ENCODE assay signal across 27 cellular contexts in the genomic region with DNA sequence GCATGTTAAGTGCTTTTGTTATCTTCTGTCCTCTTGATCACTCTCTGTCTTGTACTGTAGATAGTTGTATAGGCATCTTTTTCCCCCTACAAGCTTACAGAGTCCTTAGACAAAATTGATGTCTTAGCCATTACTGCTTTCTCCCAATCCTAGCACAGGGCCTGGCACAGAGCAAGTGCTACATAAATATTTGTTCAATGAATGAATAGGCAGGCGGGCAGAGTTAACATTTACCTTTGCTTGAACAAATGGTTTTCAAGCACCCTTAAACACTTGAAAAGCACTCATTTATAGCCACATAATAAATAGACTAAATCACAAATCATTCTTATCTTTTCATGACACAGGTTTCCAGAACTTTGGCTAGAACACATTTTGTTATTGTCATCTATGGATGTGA.
DNase-seq lines count a peak whose midpoint lies in the region; ATAC-seq and TF ChIP-seq lines count a peak whose summit lies in the region.
"Had no signal": no experiment of that assay in that cellular context is flagged by ENCODE, and none has a peak within 500 bp of the region (broad histone marks: within the 10 kb centered on the region; RNA-seq: fewer than 3 reads in every experiment).

No MANE protein-coding gene starts in this region.

- no peaks in the 10 kb centered on the region for H3K27me3 ChIP-seq in left lung
- H3K27me3 ChIP-seq: heart left ventricle, ovary, Peyer's patch, sigmoid colon, SJSA1 had no signal

- H3K4me1 ChIP-seq in left lung, result no peaks in the 10 kb centered on the region
- H3K4me1 ChIP-seq: heart left ventricle, Peyer's patch, sigmoid colon, SJSA1 had no signal

- ATAC-seq in left lung (peak; percentile 98), HG03280 (IDR thresholded peaks at IDR 0.05; ENCODE audit: unreplicated experiment) (no peak)
- no peak for ATAC-seq in stimulated activated naive B cell treated with anti-CD40 and anti-IgM and Interleukin-4, amounts not matched to agents 10 μg/mL and 1 μg/mL and 100 μg/mL, for 72 hours (replicated peaks)
- ATAC-seq: activated naive CD8-positive, alpha-beta T cell treated with anti-CD3 and anti-CD28 coated beads, Interleukin-2, amount 50 U/mL, for 24 hours; activated T-helper 17 cell treated with anti-CD3 and anti-CD28 coated beads, Interleukin-2, amount 50 U/mL, for 72 hours; heart left ventricle; left lobe of liver; natural killer cell treated with Interleukin-12 subunit alpha and Interleukin-12 subunit beta and Interleukin-15 and Interleukin-18, amount 100 ng/mL, for 72 hours had no signal

- no peak for TF ChIP-seq CTCF in left lung (IDR thresholded peaks at IDR 0.05)

- no peak overlapping the region for H3K4me3 Mint-ChIP-seq in stimulated activated naive B cell treated with anti-CD40 and anti-IgM and Interleukin-4, amounts not matched to agents 10 μg/mL and 1 μg/mL and 100 μg/mL, for 72 hours
- H3K4me3 Mint-ChIP-seq: activated naive CD8-positive, alpha-beta T cell treated with anti-CD3 and anti-CD28 coated beads, Interleukin-2, amount 50 U/mL, for 24 hours; activated T-helper 17 cell treated with anti-CD3 and anti-CD28 coated beads, Interleukin-2, amount 50 U/mL, for 72 hours; CD14-positive monocyte; natural killer cell treated with Interleukin-12 subunit alpha and Interleukin-12 subunit beta and Interleukin-15 and Interleukin-18, amount 100 ng/mL, for 72 hours had no signal

- H3K36me3 ChIP-seq in left lung, result peaks cover 0 to 12% of the 10 kb centered on the region in 2 donors
- H3K36me3 ChIP-seq: ovary, SJSA1 had no signal

- H3K9me3 Mint-ChIP-seq in stimulated activated naive B cell treated with anti-CD40 and anti-IgM and Interleukin-4, amounts not matched to agents 10 μg/mL and 1 μg/mL and 100 μg/mL, for 72 hours, result no peaks in the 10 kb centered on the region
- H3K9me3 Mint-ChIP-seq: activated T-helper 17 cell treated with anti-CD3 and anti-CD28 coated beads, Interleukin-2, amount 50 U/mL, for 72 hours; natural killer cell treated with Interleukin-12 subunit alpha and Interleukin-12 subunit beta and Interleukin-15 and Interleukin-18, amount 100 ng/mL, for 72 hours had no signal

- intact Hi-C loops in left lung (cut with DNase I), result no loop called here

- H3K27ac Mint-ChIP-seq in stimulated activated naive B cell treated with anti-CD40 and anti-IgM and Interleukin-4, amounts not matched to agents 10 μg/mL and 1 μg/mL and 100 μg/mL, for 72 hours, result no peak overlapping the region
- H3K27ac Mint-ChIP-seq: activated naive CD8-positive, alpha-beta T cell treated with anti-CD3 and anti-CD28 coated beads, Interleukin-2, amount 50 U/mL, for 24 hours; activated T-helper 17 cell treated with anti-CD3 and anti-CD28 coated beads, Interleukin-2, amount 50 U/mL, for 72 hours; CD14-positive monocyte; natural killer cell treated with Interleukin-12 subunit alpha and Interleukin-12 subunit beta and Interleukin-15 and Interleukin-18, amount 100 ng/mL, for 72 hours had no signal

- H3K9me3 ChIP-seq in left lung, result no peaks in the 10 kb centered on the region
- H3K9me3 ChIP-seq: heart left ventricle, ovary, Peyer's patch, sigmoid colon, SJSA1 had no signal

- no peaks in the 10 kb centered on the region for H3K4me1 Mint-ChIP-seq in stimulated activated naive B cell treated with anti-CD40 and anti-IgM and Interleukin-4, amounts not matched to agents 10 μg/mL and 1 μg/mL and 100 μg/mL, for 72 hours
- H3K4me1 Mint-ChIP-seq: activated naive CD8-positive, alpha-beta T cell treated with anti-CD3 and anti-CD28 coated beads, Interleukin-2, amount 50 U/mL, for 24 hours; activated T-helper 17 cell treated with anti-CD3 and anti-CD28 coated beads, Interleukin-2, amount 50 U/mL, for 72 hours; CD14-positive monocyte had no signal

- H3K4me3 ChIP-seq in left lung, result no peak overlapping the region
- H3K4me3 ChIP-seq: heart left ventricle, ovary, Peyer's patch, sigmoid colon, SJSA1 had no signal

- DNase-seq in DMS53 treated with DMSO at 0.1 percent for 48 hours (lab: John Stamatoyannopoulos, UW; ENCODE audit: unreplicated experiment), result peak; percentile 83
- peak; percentile 17 for DNase-seq in NCI-H146 (lab: John Stamatoyannopoulos, UW)
- DNase-seq in NCI-H345 treated with DMSO at 0.1 percent for 48 hours (lab: John Stamatoyannopoulos, UW; ENCODE audit: unreplicated experiment), result peak; percentile 55
- DNase-seq in left lung, result no peak
- DNase-seq in NOMO-1 treated with dmso at 0.1 percent for 144 hours (lab: John Stamatoyannopoulos, UW; ENCODE audit: unreplicated experiment), result no peak
- no peak for DNase-seq in middle frontal gyrus (ENCODE audit: extremely low spot score, low spot score)
- no peak for DNase-seq in stimulated activated naive B cell treated with anti-CD40 and anti-IgM and Interleukin-4, amounts not matched to agents 10 μg/mL and 1 μg/mL and 100 μg/mL, for 72 hours
- DNase-seq: activated CD4-positive, alpha-beta T cell treated with anti-CD3 and anti-CD28 coated beads for 48 hours; activated naive CD8-positive, alpha-beta T cell treated with anti-CD3 and anti-CD28 coated beads, Interleukin-2, amount 50 U/mL, for 24 hours; HCEC 1CT; heart left ventricle; IMR-90; midbrain; NCI-H2171; NK-92 treated with Interleukin-12 subunit alpha and Interleukin-12 subunit beta, amount 100 ng/mL, for 24 hours; ovary; Peyer's patch; sigmoid colon; stimulated activated CD4-positive, alpha-beta T cell treated with anti-CD3 and anti-CD28 coated beads, Interleukin-15, amount 100 ng/mL, for 24 hours; stimulated activated CD8-positive, alpha-beta memory T cell treated with anti-CD3 and anti-CD28 coated beads, Interleukin-4, amount 100 ng/mL, for 48 hours had no signal

- no peak overlapping the region for H3K27ac ChIP-seq in left lung
- H3K27ac ChIP-seq: epithelial cell of prostate, heart left ventricle, ovary, Peyer's patch, sigmoid colon, SJSA1 had no signal

- H3K27me3 Mint-ChIP-seq in stimulated activated naive B cell treated with anti-CD40 and anti-IgM and Interleukin-4, amounts not matched to agents 10 μg/mL and 1 μg/mL and 100 μg/mL, for 72 hours, result no peaks in the 10 kb centered on the region
- H3K27me3 Mint-ChIP-seq: activated naive CD8-positive, alpha-beta T cell treated with anti-CD3 and anti-CD28 coated beads, Interleukin-2, amount 50 U/mL, for 24 hours; activated T-helper 17 cell treated with anti-CD3 and anti-CD28 coated beads, Interleukin-2, amount 50 U/mL, for 72 hours; natural killer cell treated with Interleukin-12 subunit alpha and Interleukin-12 subunit beta and Interleukin-15 and Interleukin-18, amount 100 ng/mL, for 72 hours had no signal

- H3K36me3 Mint-ChIP-seq in stimulated activated naive B cell treated with anti-CD40 and anti-IgM and Interleukin-4, amounts not matched to agents 10 μg/mL and 1 μg/mL and 100 μg/mL, for 72 hours, result peaks cover 13 to 19% of the 10 kb centered on the region in 2 donors

Comparison
In these comparisons a context has a peak if more than half of its experiments do, and no peak if none do; other contexts are left out.
1. DNase-seq: peak in DMS53 treated with DMSO at 0.1 percent for 48 hours (single experiment), NCI-H146 (single experiment) and NCI-H345 treated with DMSO at 0.1 percent for 48 hours (single experiment); none in left lung (0 of 2), NOMO-1 treated with dmso at 0.1 percent for 144 hours (single experiment), middle frontal gyrus (single experiment) and stimulated activated naive B cell treated with anti-CD40 and anti-IgM and Interleukin-4, amounts not matched to agents 10 μg/mL and 1 μg/mL and 100 μg/mL, for 72 hours (single experiment).